1 cellular context compared by ENCODE assay signal in the genomic region with DNA sequence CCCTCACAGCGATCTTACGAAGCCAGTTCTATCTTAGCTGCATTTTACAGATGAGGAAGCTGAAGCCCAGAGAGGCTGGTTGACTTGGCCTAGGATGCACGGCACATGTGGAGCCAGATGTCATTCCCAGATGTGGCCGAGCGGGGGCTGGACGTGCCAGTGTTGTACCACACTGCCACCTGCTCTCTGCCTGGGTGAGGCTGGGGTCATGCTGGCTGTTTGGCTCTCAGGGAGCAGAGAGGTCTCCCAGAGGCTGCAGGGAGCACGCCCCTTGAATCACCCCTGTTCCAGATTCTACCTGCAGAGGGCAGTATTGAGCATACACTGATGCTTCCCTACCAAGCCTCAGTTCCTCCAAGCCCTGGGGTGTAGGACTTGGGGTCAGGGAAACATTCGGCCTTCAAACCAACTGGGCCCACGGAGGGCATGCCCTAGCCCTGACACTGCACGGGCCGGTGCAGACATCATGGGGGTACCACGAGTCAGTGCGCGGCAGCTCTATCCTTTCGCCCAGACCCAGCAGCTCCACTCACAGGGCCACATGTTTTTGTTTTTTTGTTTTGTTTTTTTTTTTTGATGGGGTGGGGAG.
TF ChIP-seq lines count a peak whose summit lies in the region.

No MANE protein-coding gene starts in this region.

TF ChIP-seq in GM12878, 131 proteins besides CTCF, POLR2A, EP300 and RAD21 (continued from another document):
- TF ChIP-seq, protein P1, sequence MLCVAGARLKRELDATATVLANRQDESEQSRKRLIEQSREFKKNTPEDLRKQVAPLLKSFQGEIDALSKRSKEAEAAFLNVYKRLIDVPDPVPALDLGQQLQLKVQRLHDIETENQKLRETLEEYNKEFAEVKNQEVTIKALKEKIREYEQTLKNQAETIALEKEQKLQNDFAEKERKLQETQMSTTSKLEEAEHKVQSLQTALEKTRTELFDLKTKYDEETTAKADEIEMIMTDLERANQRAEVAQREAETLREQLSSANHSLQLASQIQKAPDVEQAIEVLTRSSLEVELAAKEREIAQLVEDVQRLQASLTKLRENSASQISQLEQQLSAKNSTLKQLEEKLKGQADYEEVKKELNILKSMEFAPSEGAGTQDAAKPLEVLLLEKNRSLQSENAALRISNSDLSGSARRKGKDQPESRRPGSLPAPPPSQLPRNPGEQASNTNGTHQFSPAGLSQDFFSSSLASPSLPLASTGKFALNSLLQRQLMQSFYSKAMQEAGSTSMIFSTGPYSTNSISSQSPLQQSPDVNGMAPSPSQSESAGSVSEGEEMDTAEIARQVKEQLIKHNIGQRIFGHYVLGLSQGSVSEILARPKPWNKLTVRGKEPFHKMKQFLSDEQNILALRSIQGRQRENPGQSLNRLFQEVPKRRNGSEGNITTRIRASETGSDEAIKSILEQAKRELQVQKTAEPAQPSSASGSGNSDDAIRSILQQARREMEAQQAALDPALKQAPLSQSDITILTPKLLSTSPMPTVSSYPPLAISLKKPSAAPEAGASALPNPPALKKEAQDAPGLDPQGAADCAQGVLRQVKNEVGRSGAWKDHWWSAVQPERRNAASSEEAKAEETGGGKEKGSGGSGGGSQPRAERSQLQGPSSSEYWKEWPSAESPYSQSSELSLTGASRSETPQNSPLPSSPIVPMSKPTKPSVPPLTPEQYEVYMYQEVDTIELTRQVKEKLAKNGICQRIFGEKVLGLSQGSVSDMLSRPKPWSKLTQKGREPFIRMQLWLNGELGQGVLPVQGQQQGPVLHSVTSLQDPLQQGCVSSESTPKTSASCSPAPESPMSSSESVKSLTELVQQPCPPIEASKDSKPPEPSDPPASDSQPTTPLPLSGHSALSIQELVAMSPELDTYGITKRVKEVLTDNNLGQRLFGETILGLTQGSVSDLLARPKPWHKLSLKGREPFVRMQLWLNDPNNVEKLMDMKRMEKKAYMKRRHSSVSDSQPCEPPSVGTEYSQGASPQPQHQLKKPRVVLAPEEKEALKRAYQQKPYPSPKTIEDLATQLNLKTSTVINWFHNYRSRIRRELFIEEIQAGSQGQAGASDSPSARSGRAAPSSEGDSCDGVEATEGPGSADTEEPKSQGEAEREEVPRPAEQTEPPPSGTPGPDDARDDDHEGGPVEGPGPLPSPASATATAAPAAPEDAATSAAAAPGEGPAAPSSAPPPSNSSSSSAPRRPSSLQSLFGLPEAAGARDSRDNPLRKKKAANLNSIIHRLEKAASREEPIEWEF (IDR thresholded peaks at IDR 0.05; ENCODE audit: insufficient replicate concordance, low read depth, low read length) = no peak
- TF ChIP-seq SREBF2 (IDR thresholded peaks at IDR 0.05; ENCODE audit: low read length) (no peak), ZNF217 (IDR thresholded peaks at IDR 0.05) (0 out of 2 replicates have a peak, but pooled peaks have one; percentile 11), SMARCA5 (IDR thresholded peaks at IDR 0.05) (peak; percentile 74; the same call in 1 of the 2 replicates), ZNF207 (IDR thresholded peaks at IDR 0.05; ENCODE audit: borderline replicate concordance) (no peak), CEBPB (IDR thresholded peaks at IDR 0.05; ENCODE audit: borderline replicate concordance in 1 of 2, low read depth in 2 of 2, low read length in 2 of 2) (no peak), ZNF384 (IDR thresholded peaks at IDR 0.05; ENCODE audit: borderline replicate concordance, low read depth, low read length) (no peak), MTA3 (IDR thresholded peaks at IDR 0.05; ENCODE audit: borderline replicate concordance, low read length) (no peak), NBN (IDR thresholded peaks at IDR 0.05) (no peak), LARP7 (IDR thresholded peaks at IDR 0.05) (no peak), MTA2 (IDR thresholded peaks at IDR 0.05; ENCODE audit: low read depth) (no peak), MAX (IDR thresholded peaks at IDR 0.05; ENCODE audit: low read depth, low read length) (no peak), JUND (IDR thresholded peaks at IDR 0.05; ENCODE audit: low read depth, low read length) (no peak), CBX5 (IDR thresholded peaks at IDR 0.05; ENCODE audit: low read depth) (no peak), SMC3 (IDR thresholded peaks at IDR 0.05; ENCODE audit: borderline replicate concordance, low read length) (peak; percentile 63; the same call in 1 of the 2 replicates), CBX3 (IDR thresholded peaks at IDR 0.05; ENCODE audit: borderline replicate concordance, low read depth) (no peak), PBX3 (IDR thresholded peaks at IDR 0.05; ENCODE audit: insufficient replicate concordance, low read depth, low read length) (no peak), ZNF622 (IDR thresholded peaks at IDR 0.05) (no peak), PML (IDR thresholded peaks at IDR 0.05; ENCODE audit: low read length) (no peak), SP1 (IDR thresholded peaks at IDR 0.05; ENCODE audit: low read depth, low read length) (no peak), KAT2A (conservative IDR thresholded peaks at IDR 0.05; ENCODE audit: control insufficient read depth, low read depth, low read length) (no peak), CHD2 (IDR thresholded peaks at IDR 0.05; ENCODE audit: borderline replicate concordance, low read depth, low read length) (no peak)
